In the genomic region with DNA sequence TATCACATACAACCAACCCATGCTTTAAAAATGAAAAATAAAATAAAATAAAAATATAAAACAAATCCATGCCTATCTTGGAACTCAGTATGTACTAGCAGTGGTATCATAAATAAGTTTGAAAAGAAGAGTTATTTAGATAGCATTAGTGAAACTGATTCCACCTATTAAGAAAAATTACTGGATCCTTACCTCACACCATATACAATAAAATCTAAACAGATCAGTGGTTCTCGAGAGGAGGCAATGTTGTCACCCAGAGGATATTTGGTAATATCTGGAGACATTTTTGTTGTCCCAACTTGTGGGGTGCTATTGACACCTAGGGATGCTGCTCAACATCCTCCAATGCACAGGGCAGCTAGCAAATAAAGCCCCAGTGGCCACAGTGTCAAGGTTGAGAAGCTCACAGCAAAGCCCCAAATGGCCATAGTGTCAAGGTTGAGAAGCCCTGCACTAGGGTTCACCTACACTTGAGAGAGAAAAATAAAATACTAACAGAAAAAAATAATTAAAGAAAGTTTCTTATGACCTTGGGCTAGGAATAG, we compare ENCODE assay signal across 26 cellular contexts. TPM values are rescaled to one million over a fixed set of nuclear protein-coding genes. Genes with fewer than 3 reads are reported as not detected.
DNase-seq lines count a peak whose midpoint lies in the region; ATAC-seq, FAIRE-seq and TF ChIP-seq lines count a peak whose summit lies in the region.
"Had no signal": no experiment of that assay in that cellular context is flagged by ENCODE, and none has a peak within 500 bp of the region (broad histone marks: within the 10 kb centered on the region; RNA-seq: fewer than 3 reads in every experiment).

No MANE protein-coding gene starts in this region.

- H3K79me2 ChIP-seq in K562 (ENCODE audit: control insufficient read depth, insufficient read depth, low read length) = no peaks in the 10 kb centered on the region

- H3K27ac Mint-ChIP-seq in activated naive CD4-positive, alpha-beta T cell treated with anti-CD3 and anti-CD28 coated beads, Interleukin-2, amount 50 U/mL, for 24 hours = peak overlapping the region; percentile 62
- no peak overlapping the region for H3K27ac Mint-ChIP-seq in activated naive CD4-positive, alpha-beta T cell treated with anti-CD3 and anti-CD28 coated beads, Interleukin-2, amount 10 ng/mL, durations not matched to agents 7 days and 5 days
- H3K27ac Mint-ChIP-seq: CD14-positive monocyte; CD4-positive, alpha-beta memory T cell; CD4-positive, CD25-positive, alpha-beta regulatory T cell; CD8-positive, alpha-beta memory T cell had no signal

- POLR2A ChIA-PET in K562 (lab: Yijun Ruan, JAX) = interaction anchor here (1.1 to 2.0 kb wide), 2 partner anchors 9 to 21 kb away, joined by 3 to 5 read pairs; no protein-coding TSS in a partner anchor

- peaks cover 5% of the 10 kb centered on the region for H3K27me3 Mint-ChIP-seq in activated naive CD4-positive, alpha-beta T cell treated with anti-CD3 and anti-CD28 coated beads, Interleukin-2, amount 50 U/mL, for 24 hours
- H3K27me3 Mint-ChIP-seq in activated naive CD4-positive, alpha-beta T cell treated with anti-CD3 and anti-CD28 coated beads, Interleukin-2, amount 10 ng/mL, durations not matched to agents 7 days and 5 days = peaks cover 40% of the 10 kb centered on the region

- in situ Hi-C loops in K562 (cut with MboI) = no loop called here

- TF ChIP-seq EP300 in K562 (IDR thresholded peaks at IDR 0.05; ENCODE audit: low read length) = no peak

- H2AFZ ChIP-seq in K562 (ENCODE audit: low read depth, low read length) = no peak overlapping the region; the same call in 1 of the 2 replicates

- H3K27ac ChIP-seq in K562 (ENCODE audit: extremely low read depth, low read depth, low read length) = no peak overlapping the region
- H3K27ac ChIP-seq in caudate nucleus (ENCODE audit: low read depth, low read length) = no peak overlapping the region
- H3K27ac ChIP-seq: 22Rv1, A549, BLaER1 had no signal

- peaks cover 5% of the 10 kb centered on the region for H3K4me1 Mint-ChIP-seq in activated naive CD4-positive, alpha-beta T cell treated with anti-CD3 and anti-CD28 coated beads, Interleukin-2, amount 50 U/mL, for 24 hours
- no peaks in the 10 kb centered on the region for H3K4me1 Mint-ChIP-seq in activated naive CD4-positive, alpha-beta T cell treated with anti-CD3 and anti-CD28 coated beads, Interleukin-2, amount 10 ng/mL, durations not matched to agents 7 days and 5 days
- H3K4me1 Mint-ChIP-seq: CD8-positive, alpha-beta memory T cell had no signal

- H3K4me2 ChIP-seq in K562 (ENCODE audit: insufficient read depth, low read length) = no peak overlapping the region
- H3K4me2 ChIP-seq: A549, BLaER1 had no signal

- WGBS in K562 (ENCODE audit: insufficient coverage, low coverage, missing lambda C conversion rate) = 77% methylated on average over 1 of the region's 1 CpG

- FAIRE-seq in K562 (lab: Jason Lieb, UNC) = no peak
- FAIRE-seq: A549, D721Med, GM12878, GM12892, GM18507 had no signal

- H3K4me3 ChIP-seq in K562 (no peak overlapping the region), iPS-18c (ENCODE audit: insufficient read depth, low read depth, low read length) (peak overlapping the region; percentile 24; the same call in 1 of the 2 replicates)
- H3K4me3 ChIP-seq: A549, BLaER1, GM12878 had no signal

- H3K27me3 ChIP-seq in K562 (ENCODE audit: control insufficient read depth in 2 of 2, insufficient read depth in 2 of 2, low read length in 2 of 2) = no peaks in the 10 kb centered on the region
- H3K27me3 ChIP-seq: BLaER1 had no signal

- BruUV-seq in K562 (replicated peaks; lab: Mats Ljungman, UMichigan) = no TSS peak

- ATAC-seq in K562 = no peak
- ATAC-seq: A549, GM12878 had no signal

- intact Hi-C loops in K562 (cut with micrococcal nuclease) = no loop called here

- no peak for TF ChIP-seq CTCF in K562 (IDR thresholded peaks at IDR 0.05 in 2 of 3, conservative IDR thresholded peaks at IDR 0.05 in 1 of 3; ENCODE audit: insufficient read depth in 2 of 3, low read depth in 1 of 3, low read length in 3 of 3)

- CTCF ChIA-PET in activated naive CD4-positive, alpha-beta T cell treated with anti-CD3 and anti-CD28 coated beads, Interleukin-2, amount 10 ng/mL, durations not matched to agents 7 days and 5 days (lab: Charles Lee) = interaction anchor here (0.9 kb wide), 1 partner anchor 10 kb away, joined by 3 read pairs; no protein-coding TSS in a partner anchor
- CTCF ChIA-PET in K562 (lab: Yijun Ruan, JAX; ENCODE audit: low intra/inter-chr PET ratio) = no interaction called here

- no peak for TF ChIP-seq POLR2A in K562 (conservative IDR thresholded peaks at IDR 0.05)

- no peaks in the 10 kb centered on the region for H3K9me1 ChIP-seq in K562 (ENCODE audit: control insufficient read depth, insufficient read depth, low read length)

- H4K20me1 ChIP-seq in K562 (replicated peaks; ENCODE audit: control insufficient read depth, insufficient read depth, low read length) = no peaks in the 10 kb centered on the region
- H4K20me1 ChIP-seq: BLaER1 had no signal

- no peaks in the 10 kb centered on the region for H3K9me3 Mint-ChIP-seq in activated naive CD4-positive, alpha-beta T cell treated with anti-CD3 and anti-CD28 coated beads, Interleukin-2, amount 50 U/mL, for 24 hours
- H3K9me3 Mint-ChIP-seq in activated naive CD4-positive, alpha-beta T cell treated with anti-CD3 and anti-CD28 coated beads, Interleukin-2, amount 10 ng/mL, durations not matched to agents 7 days and 5 days = no peaks in the 10 kb centered on the region
- H3K9me3 Mint-ChIP-seq: CD4-positive, CD25-positive, alpha-beta regulatory T cell; CD8-positive, alpha-beta memory T cell had no signal

- H3K4me1 ChIP-seq in K562 (replicated peaks in 1 of 2; ENCODE audit: control insufficient read depth in 2 of 2, insufficient read depth in 2 of 2, low read length in 2 of 2) = peaks cover 26 to 37% of the 10 kb centered on the region in 2 experiments
- H3K4me1 ChIP-seq: A549, BE2C had no signal

- no peak for DNase-seq in activated naive CD4-positive, alpha-beta T cell treated with anti-CD3 and anti-CD28 coated beads, Interleukin-2, amount 10 ng/mL, durations not matched to agents 7 days and 5 days
- no peak for DNase-seq in K562 (ENCODE audit: extremely low read depth in 1 of 4, low spot score in 3 of 4)
- DNase-seq in caudate nucleus (lab: John Stamatoyannopoulos, UW) = no peak
- no peak for DNase-seq in NCI-H187 (lab: John Stamatoyannopoulos, UW)
- DNase-seq in NCI-H187 treated with DMSO at 0.1 percent for 48 hours (lab: John Stamatoyannopoulos, UW) = no peak
- DNase-seq: BE2C; C1 segment of cervical spinal cord; Calu3; CD4-positive, alpha-beta memory T cell; CD4-positive, CD25-positive, alpha-beta regulatory T cell; CD8-positive, alpha-beta memory T cell; COR-L47; DMS79 treated with DMSO at 0.1 percent for 48 hours; GDM1 had no signal

- H3K4me3 Mint-ChIP-seq in activated naive CD4-positive, alpha-beta T cell treated with anti-CD3 and anti-CD28 coated beads, Interleukin-2, amount 50 U/mL, for 24 hours = no peak overlapping the region
- no peak overlapping the region for H3K4me3 Mint-ChIP-seq in activated naive CD4-positive, alpha-beta T cell treated with anti-CD3 and anti-CD28 coated beads, Interleukin-2, amount 10 ng/mL, durations not matched to agents 7 days and 5 days
- H3K4me3 Mint-ChIP-seq: CD14-positive monocyte; CD4-positive, alpha-beta memory T cell; CD4-positive, CD25-positive, alpha-beta regulatory T cell; CD8-positive, alpha-beta memory T cell had no signal

- no peak overlapping the region for H3K9ac ChIP-seq in K562 (ENCODE audit: insufficient read depth in 1 of 2, low read depth in 2 of 2, low read length in 2 of 2)
- H3K9ac ChIP-seq: BLaER1 had no signal

- no peaks in the 10 kb centered on the region for H3K36me3 ChIP-seq in K562 (ENCODE audit: control insufficient read depth, insufficient read depth, low read length)
- H3K36me3 ChIP-seq: BE2C, BLaER1 had no signal

- TF ChIP-seq RAD21 in K562 (CRISPR knock-in tag; conservative IDR thresholded peaks at IDR 0.05 in 1 of 2, IDR thresholded peaks at IDR 0.05 in 1 of 2) = no peak

- H3K9me3 ChIP-seq in K562 (replicated peaks; ENCODE audit: control insufficient read depth, insufficient read depth, low read depth, low read length) (peaks cover 4% of the 10 kb centered on the region; the same call in 1 of the 2 replicates), iPS-18c (ENCODE audit: control insufficient read depth, insufficient read depth, low read length) (peaks cover 3% of the 10 kb centered on the region)

- no peaks in the 10 kb centered on the region for H3K36me3 Mint-ChIP-seq in activated naive CD4-positive, alpha-beta T cell treated with anti-CD3 and anti-CD28 coated beads, Interleukin-2, amount 50 U/mL, for 24 hours
- no peaks in the 10 kb centered on the region for H3K36me3 Mint-ChIP-seq in activated naive CD4-positive, alpha-beta T cell treated with anti-CD3 and anti-CD28 coated beads, Interleukin-2, amount 10 ng/mL, durations not matched to agents 7 days and 5 days
- H3K36me3 Mint-ChIP-seq: CD14-positive monocyte; CD4-positive, alpha-beta memory T cell; CD4-positive, CD25-positive, alpha-beta regulatory T cell; CD8-positive, alpha-beta memory T cell had no signal

RNA-seq across cellular contexts. Expression of a gene that starts 9.9 kb away (rescaled TPM):
- total RNA-seq in K562 (2011; cell fraction: chromatin; rRNA removed; ENCODE audit: low replicate concordance) = 348 and 937 TPM in 2 replicates
- 683 and 713 TPM in 2 replicates for total RNA-seq in K562 (2011; cell fraction: nucleolus; rRNA removed)
- total RNA-seq in K562 (2011; cell fraction: nucleoplasm; rRNA removed) = 505 and 528 TPM in 2 replicates
- total RNA-seq in K562 (2014; rRNA removed) = 408 and 468 TPM in 2 replicates
- 111 and 135 TPM in 2 replicates for total RNA-seq in K562 (2014; rRNA removed; fragmentation: Illumina TruSeq; extraction: Trizol)
- total RNA-seq in K562 (2015; rRNA removed; fragmentation: Illumina TruSeq; extraction: Trizol) = 242 and 251 TPM in 2 replicates
- 404 and 408 TPM in 2 replicates for total RNA-seq in K562 (2021)
- polyA plus RNA-seq in K562 (2011; rRNA removed) = 172 and 261 TPM in 2 replicates
- polyA plus RNA-seq in K562 (2011; cell fraction: cytosol; rRNA removed) = 251 and 329 TPM in 2 replicates
- 669 and 851 TPM in 2 replicates for polyA plus RNA-seq in K562 (2011; cell fraction: nucleus; rRNA removed)
- polyA plus RNA-seq in K562 (2012) = 286 and 337 TPM in 2 replicates
- polyA plus RNA-seq in K562 (2014; fragmentation: Illumina TruSeq; extraction: Trizol) = 209 and 273 TPM in 2 replicates
- polyA plus RNA-seq in K562 (2014; fragmentation: Nextera tagmentation; extraction: Ambion mirVana) = 10 to 100 TPM; 10.8 to 32.9 TPM
- polyA plus RNA-seq in K562 (2014; rRNA removed) = 423 and 426 TPM in 2 replicates
- 81.2 and 91.3 TPM in 2 replicates for polyA minus RNA-seq in K562 (2011; rRNA and poly(A)+ RNA removed)
- 141 and 202 TPM in 2 replicates for polyA minus RNA-seq in K562 (2011; cell fraction: cytosol; rRNA and poly(A)+ RNA removed)
- 134 and 170 TPM in 2 replicates for polyA minus RNA-seq in K562 (2011; cell fraction: nucleus; rRNA and poly(A)+ RNA removed)

RNA-seq across cellular contexts. Expression of a gene that starts 13.2 kb away (rescaled TPM):
- total RNA-seq in K562 (2011; cell fraction: chromatin; rRNA removed; ENCODE audit: low replicate concordance) = 78.9 and 217 TPM in 2 replicates
- total RNA-seq in K562 (2011; cell fraction: nucleolus; rRNA removed) = 419 and 483 TPM in 2 replicates
- 278 and 289 TPM in 2 replicates for total RNA-seq in K562 (2011; cell fraction: nucleoplasm; rRNA removed)
- total RNA-seq in K562 (2014; rRNA removed) = 2,150 and 3,084 TPM in 2 replicates
- total RNA-seq in K562 (2014; rRNA removed; fragmentation: Illumina TruSeq; extraction: Trizol) = 412 and 592 TPM in 2 replicates
- 1,399 and 1,422 TPM in 2 replicates for total RNA-seq in K562 (2015; rRNA removed; fragmentation: Illumina TruSeq; extraction: Trizol)
- total RNA-seq in K562 (2021) = 1,400 and 1,492 TPM in 2 replicates
- polyA plus RNA-seq in K562 (2011; rRNA removed) = 910 and 997 TPM in 2 replicates
- polyA plus RNA-seq in K562 (2011; cell fraction: cytosol; rRNA removed) = 1,621 and 2,879 TPM in 2 replicates
- polyA plus RNA-seq in K562 (2011; cell fraction: nucleus; rRNA removed) = 798 and 965 TPM in 2 replicates
- 1,622 and 1,822 TPM in 2 replicates for polyA plus RNA-seq in K562 (2012)
- 1,177 and 1,409 TPM in 2 replicates for polyA plus RNA-seq in K562 (2014; fragmentation: Illumina TruSeq; extraction: Trizol)
- polyA plus RNA-seq in K562 (2014; fragmentation: Nextera tagmentation; extraction: Ambion mirVana) = 1,000 to 10,000 TPM in 1 of 2 experiments, 100 to 1,000 TPM in 1; 739 to 1,204 TPM
- 1,679 and 1,695 TPM in 2 replicates for polyA plus RNA-seq in K562 (2014; rRNA removed)
- 380 and 408 TPM in 2 replicates for polyA minus RNA-seq in K562 (2011; rRNA and poly(A)+ RNA removed)
- 440 and 451 TPM in 2 replicates for polyA minus RNA-seq in K562 (2011; cell fraction: cytosol; rRNA and poly(A)+ RNA removed)
- polyA minus RNA-seq in K562 (2011; cell fraction: nucleus; rRNA and poly(A)+ RNA removed) = 118 and 167 TPM in 2 replicates

RNA-seq across cellular contexts. Expression of a gene that starts 32.9 kb away (rescaled TPM):
- 2.8 and 15.1 TPM in 2 replicates for total RNA-seq in K562 (2011; cell fraction: chromatin; rRNA removed; ENCODE audit: low replicate concordance)
- 22.0 and 23.0 TPM in 2 replicates for total RNA-seq in K562 (2011; cell fraction: nucleolus; rRNA removed)
- total RNA-seq in K562 (2011; cell fraction: nucleoplasm; rRNA removed) = 9.8 and 13.5 TPM in 2 replicates
- total RNA-seq in K562 (2014; rRNA removed) (23.8 and 36.3 TPM in 2 replicates), K562 (2014; rRNA removed; fragmentation: Illumina TruSeq; extraction: Trizol) (1.5 and 2.0 TPM in 2 replicates), K562 (2015; rRNA removed; fragmentation: Illumina TruSeq; extraction: Trizol) (6.2 and 6.6 TPM in 2 replicates), K562 (2021) (26.7 and 27.8 TPM in 2 replicates)
- polyA plus RNA-seq in K562 (2011; rRNA removed) (4.3 and 6.2 TPM in 2 replicates), K562 (2014; fragmentation: Illumina TruSeq; extraction: Trizol) (5.0 and 14.0 TPM in 2 replicates), K562 (2014; fragmentation: Nextera tagmentation; extraction: Ambion mirVana) (under 1 TPM; 0.23 to 0.85 TPM), K562 (2014; rRNA removed) (21.7 and 27.2 TPM in 2 replicates)
- 11.0 and 34.8 TPM in 2 replicates for polyA plus RNA-seq in K562 (2011; cell fraction: cytosol; rRNA removed)
- polyA plus RNA-seq in K562 (2011; cell fraction: nucleus; rRNA removed) = 27.2 and 46.8 TPM in 2 replicates
- 20.9 and 25.8 TPM in 2 replicates for polyA plus RNA-seq in K562 (2012)
- polyA minus RNA-seq in K562 (2011; rRNA and poly(A)+ RNA removed) = 0.72 and 1.2 TPM in 2 replicates
- 5.7 and 7.1 TPM in 2 replicates for polyA minus RNA-seq in K562 (2011; cell fraction: cytosol; rRNA and poly(A)+ RNA removed)
- 11.9 and 15.1 TPM in 2 replicates for polyA minus RNA-seq in K562 (2011; cell fraction: nucleus; rRNA and poly(A)+ RNA removed)

RNA-seq across cellular contexts. Expression of a gene that starts 42.7 kb away (rescaled TPM):
- not detected in 2 replicates for total RNA-seq in K562 (2011; cell fraction: chromatin; rRNA removed; ENCODE audit: low replicate concordance)
- total RNA-seq in K562 (2011; cell fraction: nucleolus; rRNA removed) = not detected in 2 replicates
- not detected in 2 replicates for total RNA-seq in K562 (2011; cell fraction: nucleoplasm; rRNA removed)
- not detected in 2 replicates for total RNA-seq in K562 (2014; rRNA removed)
- not detected in 2 replicates for total RNA-seq in K562 (2014; rRNA removed; fragmentation: Illumina TruSeq; extraction: Trizol)
- not detected in 2 replicates for total RNA-seq in K562 (2015; rRNA removed; fragmentation: Illumina TruSeq; extraction: Trizol)
- total RNA-seq in K562 (2021) = not detected in 2 replicates
- not detected in 2 replicates for polyA plus RNA-seq in K562 (2011; rRNA removed)
- not detected in 2 replicates for polyA plus RNA-seq in K562 (2011; cell fraction: cytosol; rRNA removed)
- polyA plus RNA-seq in K562 (2011; cell fraction: nucleus; rRNA removed) = not detected in 2 replicates
- polyA plus RNA-seq in K562 (2012) = 0.14 and 0.18 TPM in 2 replicates
- not detected in 2 replicates for polyA plus RNA-seq in K562 (2014; fragmentation: Illumina TruSeq; extraction: Trizol)
- not detected for polyA plus RNA-seq in K562 (2014; fragmentation: Nextera tagmentation; extraction: Ambion mirVana)
- polyA plus RNA-seq in K562 (2014; rRNA removed) = not detected in 2 replicates
- not detected in 2 replicates for polyA minus RNA-seq in K562 (2011; rRNA and poly(A)+ RNA removed)
- polyA minus RNA-seq in K562 (2011; cell fraction: cytosol; rRNA and poly(A)+ RNA removed) = not detected in 2 replicates
- polyA minus RNA-seq in K562 (2011; cell fraction: nucleus; rRNA and poly(A)+ RNA removed) = not detected in 2 replicates
- total RNA-seq: A172; Calu3; CD4-positive, alpha-beta memory T cell; CD4-positive, CD25-positive, alpha-beta regulatory T cell; CD8-positive, alpha-beta memory T cell; G401 had no signal
- polyA plus RNA-seq: A549; CD14-positive monocyte; CD4-positive, alpha-beta memory T cell; CD4-positive, CD25-positive, alpha-beta regulatory T cell; CD8-positive, alpha-beta memory T cell had no signal

RNA-seq across cellular contexts. Expression of a gene that starts 53.7 kb away (rescaled TPM):
- not detected in 2 replicates for total RNA-seq in K562 (2011; cell fraction: chromatin; rRNA removed; ENCODE audit: low replicate concordance)
- not detected in 2 replicates for total RNA-seq in K562 (2011; cell fraction: nucleolus; rRNA removed)
- total RNA-seq in K562 (2011; cell fraction: nucleoplasm; rRNA removed) = not detected in 2 replicates
- total RNA-seq in K562 (2014; rRNA removed) (not detected in 2 replicates), K562 (2014; rRNA removed; fragmentation: Illumina TruSeq; extraction: Trizol) (not detected in 2 replicates), K562 (2015; rRNA removed; fragmentation: Illumina TruSeq; extraction: Trizol) (not detected in 2 replicates), K562 (2021) (not detected in 2 replicates)
- polyA plus RNA-seq in K562 (2011; rRNA removed) (not detected in 2 replicates), K562 (2014; fragmentation: Illumina TruSeq; extraction: Trizol) (not detected in 2 replicates), K562 (2014; fragmentation: Nextera tagmentation; extraction: Ambion mirVana) (not detected), K562 (2014; rRNA removed) (not detected in 2 replicates)
- polyA plus RNA-seq in K562 (2011; cell fraction: cytosol; rRNA removed) = not detected in 2 replicates
- polyA plus RNA-seq in K562 (2011; cell fraction: nucleus; rRNA removed) = not detected in 2 replicates
- polyA plus RNA-seq in K562 (2012) = not detected in 2 replicates
- not detected in 2 replicates for polyA minus RNA-seq in K562 (2011; rRNA and poly(A)+ RNA removed)
- not detected in 2 replicates for polyA minus RNA-seq in K562 (2011; cell fraction: cytosol; rRNA and poly(A)+ RNA removed)
- polyA minus RNA-seq in K562 (2011; cell fraction: nucleus; rRNA and poly(A)+ RNA removed) = not detected in 2 replicates
- total RNA-seq: CD4-positive, alpha-beta memory T cell; G401 had no signal
